ENCODE assay signal across 12 cellular contexts in the genomic region with DNA sequence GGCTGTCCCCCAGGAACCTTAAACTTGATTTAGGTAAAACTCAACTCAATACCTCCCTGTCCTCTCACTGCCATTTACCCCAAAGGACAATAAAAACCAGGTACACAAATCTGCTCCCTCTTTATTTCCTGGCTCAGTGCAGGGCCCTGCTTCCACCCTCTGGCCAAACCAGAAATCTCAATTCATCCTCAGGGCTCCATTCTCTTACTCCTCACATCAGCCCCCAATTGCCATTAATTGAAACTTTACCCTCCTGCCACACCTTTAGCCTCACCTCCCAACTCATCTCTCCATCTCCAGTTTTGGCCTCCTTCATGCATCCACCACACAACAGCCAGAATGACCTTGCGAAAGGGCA. TPM values are rescaled to one million over a fixed set of nuclear protein-coding genes. Genes with fewer than 3 reads are reported as not detected.
DNase-seq lines count a peak whose midpoint lies in the region; ATAC-seq and TF ChIP-seq lines count a peak whose summit lies in the region.
"Had no signal": no experiment of that assay in that cellular context is flagged by ENCODE, and none has a peak within 500 bp of the region (broad histone marks: within the 10 kb centered on the region; RNA-seq: fewer than 3 reads in every experiment).

No MANE protein-coding gene starts in this region.

- H3K27ac Mint-ChIP-seq in activated CD4-positive, alpha-beta memory T cell treated with anti-CD3 and anti-CD28 coated beads for 36 hours: peak overlapping the region; percentile 98

- H3K36me3 ChIP-seq in BLaER1 (peaks cover 18% of the 10 kb centered on the region), mucosa of stomach (ENCODE audit: control insufficient read depth, insufficient read depth, low read length) (no peaks in the 10 kb centered on the region), WERI-Rb-1 (peaks cover 4% of the 10 kb centered on the region)
- H3K36me3 ChIP-seq: upper lobe of right lung had no signal

- H3K9ac ChIP-seq in BLaER1: peak overlapping the region; percentile 49
- H3K9ac ChIP-seq in mucosa of stomach (ENCODE audit: low read length): peak overlapping the region; percentile 12

- POLR2A ChIA-PET in activated CD4-positive, alpha-beta memory T cell treated with anti-CD3 and anti-CD28 coated beads for 36 hours (lab: Charles Lee): interaction anchor here (1.4 kb wide), 1 partner anchor 9 kb away, joined by 13 read pairs; no protein-coding TSS in a partner anchor

- H3K9me3 Mint-ChIP-seq in activated CD4-positive, alpha-beta memory T cell treated with anti-CD3 and anti-CD28 coated beads for 36 hours: no peaks in the 10 kb centered on the region

- H4K20me1 ChIP-seq in BLaER1: peaks cover 99% of the 10 kb centered on the region

- H3K27ac ChIP-seq in BLaER1 (no peak overlapping the region), WERI-Rb-1 (no peak overlapping the region)

- no peaks in the 10 kb centered on the region for H3K9me3 ChIP-seq in BLaER1
- no peaks in the 10 kb centered on the region for H3K9me3 ChIP-seq in mucosa of stomach (ENCODE audit: control insufficient read depth, low read length)
- H3K9me3 ChIP-seq in WERI-Rb-1 (ENCODE audit: severe bottlenecking): no peaks in the 10 kb centered on the region
- H3K9me3 ChIP-seq: upper lobe of right lung had no signal

- H3K4me3 ChIP-seq in BLaER1 (no peak overlapping the region), mucosa of stomach (ENCODE audit: low read length) (no peak overlapping the region), WERI-Rb-1 (ENCODE audit: low read depth, low read length) (no peak overlapping the region)
- H3K4me3 ChIP-seq: upper lobe of right lung had no signal

- peak; percentile 9 for ATAC-seq in GM21825 (IDR thresholded peaks at IDR 0.05; ENCODE audit: unreplicated experiment)
- ATAC-seq in GM19351 (IDR thresholded peaks at IDR 0.05; ENCODE audit: unreplicated experiment): no peak

- H3K27me3 ChIP-seq in BLaER1 (peaks cover 4% of the 10 kb centered on the region; the same call in 1 of the 2 replicates), mucosa of stomach (ENCODE audit: control insufficient read depth, insufficient read depth, low read length) (no peaks in the 10 kb centered on the region), WERI-Rb-1 (ENCODE audit: insufficient read depth, low read depth, severe bottlenecking) (no peaks in the 10 kb centered on the region)
- H3K27me3 ChIP-seq: upper lobe of right lung had no signal

- no peak for DNase-seq in activated CD4-positive, alpha-beta memory T cell treated with anti-CD3 and anti-CD28 coated beads for 36 hours
- no peak for DNase-seq in NCI-H2227 (lab: John Stamatoyannopoulos, UW; ENCODE audit: unreplicated experiment)
- DNase-seq in WERI-Rb-1: no peak
- no peak for DNase-seq in NCI-H1417 (lab: John Stamatoyannopoulos, UW)
- DNase-seq: activated CD4-positive, CD25-positive, alpha-beta regulatory T cell treated with anti-CD3 and anti-CD28 coated beads, Interleukin-2, amount 50 U/mL, for 72 hours; NCI-H2029; stimulated activated CD4-positive, alpha-beta T cell treated with anti-CD3 and anti-CD28 coated beads, Interleukin-2, amount 100 ng/mL, for 24 hours; upper lobe of right lung had no signal

- H3K4me3 Mint-ChIP-seq in activated CD4-positive, alpha-beta memory T cell treated with anti-CD3 and anti-CD28 coated beads for 36 hours: peak overlapping the region; percentile 83

- H3K4me2 ChIP-seq in BLaER1: peak overlapping the region; percentile 87

- H3K36me3 Mint-ChIP-seq in activated CD4-positive, alpha-beta memory T cell treated with anti-CD3 and anti-CD28 coated beads for 36 hours: peaks cover 8% of the 10 kb centered on the region

- intact Hi-C loops in activated CD4-positive, alpha-beta memory T cell treated with anti-CD3 and anti-CD28 coated beads for 36 hours (cut with micrococcal nuclease): loop anchor here (1.0 kb wide), 1 partner anchor 9 kb away; no protein-coding TSS in a partner anchor

- H3K27me3 Mint-ChIP-seq in activated CD4-positive, alpha-beta memory T cell treated with anti-CD3 and anti-CD28 coated beads for 36 hours: no peaks in the 10 kb centered on the region

- H3K4me1 ChIP-seq in BLaER1 (peaks cover 42% of the 10 kb centered on the region), mucosa of stomach (ENCODE audit: control insufficient read depth, insufficient read depth, low read length) (no peaks in the 10 kb centered on the region)

- TF ChIP-seq CTCF in WERI-Rb-1 (IDR thresholded peaks at IDR 0.05; ENCODE audit: low read depth, low read length): no peak

- H3K4me1 Mint-ChIP-seq in activated CD4-positive, alpha-beta memory T cell treated with anti-CD3 and anti-CD28 coated beads for 36 hours (ENCODE audit: low read depth): peaks cover 63% of the 10 kb centered on the region

- CTCF ChIA-PET in activated CD4-positive, alpha-beta memory T cell treated with anti-CD3 and anti-CD28 coated beads for 36 hours (lab: Charles Lee): no interaction called here

RNA-seq across cellular contexts. Expression of a gene that starts 10.5 kb away (rescaled TPM):
- total RNA-seq in activated CD4-positive, alpha-beta memory T cell treated with anti-CD3 and anti-CD28 coated beads for 36 hours: 10 to 100 TPM; 14.0 to 15.6 TPM
